ENCODE assay signal across 8 cellular contexts in the genomic region with DNA sequence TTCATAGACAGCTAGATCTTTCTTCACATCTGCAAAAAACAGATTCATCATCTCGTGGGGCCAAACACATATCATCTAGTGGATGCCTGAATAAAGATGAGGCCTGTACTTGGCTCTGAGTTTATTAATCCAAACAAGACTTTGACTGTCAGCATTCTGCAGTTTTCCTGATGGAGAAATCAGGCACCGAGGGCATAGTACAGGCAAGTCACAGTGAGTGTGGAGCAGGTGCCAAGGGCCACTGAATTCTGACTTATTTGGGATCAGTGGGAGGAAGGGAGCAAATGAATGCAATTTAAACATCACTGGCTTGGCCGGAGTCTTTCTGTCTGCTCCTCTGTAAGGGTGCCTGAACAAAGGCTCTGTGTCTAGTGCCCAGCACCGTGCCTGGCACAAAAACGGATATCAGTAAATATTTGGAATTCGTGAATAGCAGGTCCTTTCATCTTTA. TPM values are rescaled to one million over a fixed set of nuclear protein-coding genes. Genes with fewer than 3 reads are reported as not detected.
DNase-seq lines count a peak whose midpoint lies in the region; ATAC-seq and TF ChIP-seq lines count a peak whose summit lies in the region.

No MANE protein-coding gene starts in this region.

- H2AFZ ChIP-seq in fibroblast of lung (ENCODE audit: low read length) (no peak overlapping the region), trophoblast cell (ENCODE audit: insufficient read depth, low read length, poor library complexity) (no peak overlapping the region)

- DNase-seq in G401 (ENCODE audit: low spot score) (peak; percentile 31), SJSA1 (ENCODE audit: low read depth in 1 of 2, low spot score in 2 of 2) (no peak), fibroblast of lung (ENCODE audit: low read depth in 2 of 2) (no peak), trophoblast cell (no peak), putamen (ENCODE audit: low spot score) (no peak), NCI-H748 treated with DMSO at 0.1 percent for 48 hours (lab: John Stamatoyannopoulos, UW) (no peak)
- DNase-seq in stimulated activated CD4-positive, alpha-beta T cell treated with anti-CD3 and anti-CD28 coated beads, Interleukin-4, amount 100 ng/mL, for 1 hour = no peak

- H3K4me1 ChIP-seq in SJSA1 (replicated peaks) (peaks cover 24% of the 10 kb centered on the region), fibroblast of lung (ENCODE audit: control insufficient read depth, extremely low read depth, insufficient read depth, low read length) (peaks cover 5% of the 10 kb centered on the region), trophoblast cell (ENCODE audit: control insufficient read depth in 1 of 2, insufficient read depth in 2 of 2, low read length in 2 of 2) (peaks cover 3 to 5% of the 10 kb centered on the region in 2 experiments)

- peak overlapping the region; percentile 86 for H3K4me2 ChIP-seq in fibroblast of lung (ENCODE audit: extremely low read depth, insufficient read depth, low read length)
- H3K4me2 ChIP-seq in trophoblast cell (ENCODE audit: low read length) = peak overlapping the region; percentile 79

- peak overlapping the region; percentile 86 for H3K4me3 ChIP-seq in SJSA1
- peak overlapping the region; percentile 70 to 95 (median 90) for H3K4me3 ChIP-seq in fibroblast of lung (replicated peaks in 1 of 4; ENCODE audit: control extremely low read depth in 1 of 4, insufficient read depth in 1 of 4, low read depth in 3 of 4, low read length in 4 of 4)
- H3K4me3 ChIP-seq in trophoblast cell (ENCODE audit: low read depth, low read length) = peak overlapping the region; percentile 88

- H3K36me3 ChIP-seq in SJSA1 (peaks cover 20% of the 10 kb centered on the region), fibroblast of lung (ENCODE audit: control insufficient read depth, insufficient read depth, low read length) (no peaks in the 10 kb centered on the region), trophoblast cell (ENCODE audit: control insufficient read depth in 1 of 2, insufficient read depth in 2 of 2, low read length in 2 of 2) (no peaks in the 10 kb centered on the region)

- no peak overlapping the region for H3K18ac ChIP-seq in trophoblast cell (ENCODE audit: low read length)

- H4K20me1 ChIP-seq in fibroblast of lung (ENCODE audit: control insufficient read depth, extremely low read depth, insufficient read depth, low read length) = no peaks in the 10 kb centered on the region

- WGBS in trophoblast cell (ENCODE audit: extremely low coverage, insufficient coverage, insufficient read length) = no CpG with 5 or more reads among the region's 6 CpGs

- H2BK5ac ChIP-seq in trophoblast cell (ENCODE audit: low read depth, low read length, poor library complexity) = no peak overlapping the region

- H2BK120ac ChIP-seq in trophoblast cell (ENCODE audit: insufficient read depth, low read length, poor library complexity) = no peak overlapping the region

- H3K79me2 ChIP-seq in fibroblast of lung (ENCODE audit: control insufficient read depth, insufficient read depth, low read length) = peaks cover 48% of the 10 kb centered on the region
- H3K79me2 ChIP-seq in trophoblast cell (ENCODE audit: control insufficient read depth, insufficient read depth, low read length, poor library complexity) = peaks cover 9% of the 10 kb centered on the region

- no peak overlapping the region for H3K23ac ChIP-seq in trophoblast cell (ENCODE audit: low read length)

- in situ Hi-C loops in G401 (cut with HindIII; ENCODE audit: low sequenced_read_pairs) = loop anchor here (10.0 kb wide), 1 partner anchor 103 kb away; a partner anchor contains a TSS

- no peak overlapping the region for H3K14ac ChIP-seq in trophoblast cell (ENCODE audit: low read length)

- H4K91ac ChIP-seq in trophoblast cell (ENCODE audit: low read depth, low read length) = no peak overlapping the region

- H4K12ac ChIP-seq in trophoblast cell (ENCODE audit: low read depth, low read length) = no peak overlapping the region

- H3K27ac ChIP-seq in SJSA1 (no peak overlapping the region), fibroblast of lung (ENCODE audit: insufficient read depth, low read length) (peak overlapping the region; percentile 86), trophoblast cell (ENCODE audit: low read depth, low read length) (no peak overlapping the region)

- no peaks in the 10 kb centered on the region for H3K27me3 ChIP-seq in SJSA1 (replicated peaks)
- H3K27me3 ChIP-seq in fibroblast of lung (ENCODE audit: control insufficient read depth, insufficient read depth, low read length) = no peaks in the 10 kb centered on the region
- no peaks in the 10 kb centered on the region for H3K27me3 ChIP-seq in trophoblast cell (ENCODE audit: insufficient read depth, low read length)

- peaks cover 3% of the 10 kb centered on the region for H3K79me1 ChIP-seq in trophoblast cell (ENCODE audit: low read length)

- no peaks in the 10 kb centered on the region for H3K9me3 ChIP-seq in SJSA1 (replicated peaks)
- no peaks in the 10 kb centered on the region for H3K9me3 ChIP-seq in fibroblast of lung (ENCODE audit: control insufficient read depth, insufficient read depth, low read depth, low read length)
- H3K9me3 ChIP-seq in trophoblast cell (ENCODE audit: insufficient read depth, low read depth, low read length) = peaks cover 1% of the 10 kb centered on the region

- peak overlapping the region; percentile 86 for H3K4ac ChIP-seq in trophoblast cell (ENCODE audit: low read depth, low read length)

- no peak for TF ChIP-seq CTCF in fibroblast of lung (conservative IDR thresholded peaks at IDR 0.05 in 1 of 2, IDR thresholded peaks at IDR 0.05 in 1 of 2; ENCODE audit: low read depth in 1 of 2, low read length in 2 of 2)

- ATAC-seq in GM21360 (IDR thresholded peaks at IDR 0.05; ENCODE audit: unreplicated experiment) = no peak

- no peak overlapping the region for H2AK5ac ChIP-seq in trophoblast cell (ENCODE audit: low read length)

- H2BK12ac ChIP-seq in trophoblast cell (ENCODE audit: low read length) = no peak overlapping the region

- H3K9ac ChIP-seq in fibroblast of lung (ENCODE audit: insufficient read depth, low read length) = peak overlapping the region; percentile 61
- peak overlapping the region; percentile 37 for H3K9ac ChIP-seq in trophoblast cell (ENCODE audit: low read length)

- H4K8ac ChIP-seq in trophoblast cell (ENCODE audit: low read depth, low read length) = no peak overlapping the region

RNA-seq across cellular contexts. Expression of a gene that starts 1.0 kb away (rescaled TPM):
- 70.7 and 89.6 TPM in 2 replicates for total RNA-seq in G401 (2014; rRNA removed; shearing (Covaris generic))
- 103 and 114 TPM in 2 replicates for total RNA-seq in SJSA1 (2014; rRNA removed; shearing (Covaris generic))
- 23.4 and 29.2 TPM in 2 replicates for total RNA-seq in fibroblast of lung
- polyA plus RNA-seq in fibroblast of lung = 30.2 and 33.2 TPM in 2 replicates
- 22.8 and 31.8 TPM in 2 replicates for polyA plus RNA-seq in fibroblast of lung (2012)
- 20.3 and 22.2 TPM in 2 replicates for polyA minus RNA-seq in fibroblast of lung (ENCODE audit: low replicate concordance)
- 48.2 and 51.5 TPM in 2 replicates for polyA plus RNA-seq in trophoblast cell (2013)
